Comparison of ENCODE assay signal across 27 cellular contexts in the genomic region with DNA sequence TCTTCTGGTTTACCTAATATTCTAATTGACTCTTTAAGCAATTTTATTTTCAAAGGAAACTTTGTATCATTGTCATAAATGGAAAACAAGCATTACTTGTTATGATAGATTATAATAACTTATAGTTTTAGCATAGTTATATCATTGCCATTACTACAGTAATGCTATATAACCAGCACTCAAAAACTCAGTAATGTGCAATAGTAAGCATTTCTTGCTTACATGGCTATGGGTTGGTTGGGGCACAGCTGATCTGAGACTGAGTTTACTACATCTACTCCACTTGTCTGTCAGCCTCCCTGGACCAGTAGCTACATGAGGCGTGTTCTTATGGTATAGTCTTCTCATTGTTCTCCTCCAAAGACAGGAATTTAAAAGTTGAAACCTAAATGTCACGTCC.
"Had no signal": no experiment of that assay in that cellular context is flagged by ENCODE, and none has a peak within 500 bp of the region (broad histone marks: within the 10 kb centered on the region; RNA-seq: fewer than 3 reads in every experiment).

No MANE protein-coding gene starts in this region.

- ATAC-seq: stimulated activated effector memory CD8-positive, alpha-beta T cell treated with anti-CD3 and anti-CD28 coated beads, Interleukin-12 subunit alpha, Interleukin-12 subunit beta, amount 100 ng/mL, for 72 hours; stimulated activated memory B cell treated with anti-CD40 and anti-IgM and Interleukin-4, amounts not matched to agents 10 μg/mL and 1 μg/mL and 100 μg/mL, for 72 hours; stimulated activated naive B cell treated with anti-CD40 and anti-IgM and Interleukin-4, amounts not matched to agents 10 μg/mL and 1 μg/mL and 100 μg/mL, for 72 hours; stimulated activated naive CD8-positive, alpha-beta T cell treated with anti-CD3 and anti-CD28 coated beads, Interleukin-15, amount 100 ng/mL, for 72 hours; stimulated activated naive CD8-positive, alpha-beta T cell treated with anti-CD3 and anti-CD28 coated beads, Interleukin-15, Interleukin-2, amounts not matched to agents 100 U/mL and 50 U/mL, for 24 hours; upper lobe of right lung had no signal

- H3K36me3 ChIP-seq: stomach, suprapubic skin, thoracic aorta, thyroid gland, tibial artery, tibial nerve, transverse colon, upper lobe of left lung, upper lobe of right lung, uterus, vagina had no signal

- H3K4me1 ChIP-seq: stomach, suprapubic skin, testis, thyroid gland, tibial artery, tibial nerve, transverse colon, upper lobe of left lung, upper lobe of right lung, uterus, vagina had no signal

- H3K27ac ChIP-seq: stomach, suprapubic skin, testis, thoracic aorta, thyroid gland, tibial artery, tibial nerve, transverse colon, upper lobe of left lung, upper lobe of right lung, uterus, vagina had no signal

- H3K9me3 ChIP-seq: suprapubic skin, testis, thoracic aorta, thyroid gland, transverse colon, upper lobe of left lung, upper lobe of right lung, uterus, vagina had no signal

- DNase-seq: stimulated activated CD4-positive, alpha-beta T cell treated with anti-CD3 and anti-CD28 coated beads, Interleukin-2, amount 100 ng/mL, for 48 hours; stimulated activated CD4-positive, alpha-beta T cell treated with anti-CD3 and anti-CD28 coated beads, Interleukin-4, amount 100 ng/mL, for 1 hour; stimulated activated CD4-positive, alpha-beta T cell treated with anti-CD3 and anti-CD28 coated beads, Interleukin-4, amount 100 ng/mL, for 24 hours; stimulated activated CD4-positive, alpha-beta T cell treated with anti-CD3 and anti-CD28 coated beads, Interleukin-4, amount 100 ng/mL, for 4 hours; stimulated activated CD8-positive, alpha-beta memory T cell treated with anti-CD3 and anti-CD28 coated beads, Interleukin-4, amount 100 ng/mL, for 48 hours; stimulated activated naive B cell treated with anti-CD40 and anti-IgM and Interleukin-4, amounts not matched to agents 10 μg/mL and 1 μg/mL and 100 μg/mL, for 72 hours; stimulated activated naive CD4-positive, alpha-beta T cell; stimulated activated naive CD4-positive, alpha-beta T cell treated with Interleukin-2 at 50 U/mL for 16 hours; stimulated activated naive CD8-positive, alpha-beta T cell treated with anti-CD3 and anti-CD28 coated beads, Interleukin-15, amount 100 ng/mL, for 72 hours; stimulated activated naive CD8-positive, alpha-beta T cell treated with anti-CD3 and anti-CD28 coated beads, Interleukin-15, Interleukin-2, amounts not matched to agents 100 U/mL and 50 U/mL, for 24 hours; stomach; substantia nigra; testis; thyroid gland; tibial artery; transverse colon; trophoblast cell; upper lobe of left lung; upper lobe of right lung; uterus had no signal

- H3K4me3 ChIP-seq: stomach, suprapubic skin, testis, thoracic aorta, thyroid gland, tibial artery, tibial nerve, transverse colon, upper lobe of left lung, upper lobe of right lung, uterus, vagina had no signal

- H3K27me3 ChIP-seq: stomach, suprapubic skin, testis, thyroid gland, tibial artery, tibial nerve, transverse colon, upper lobe of left lung, upper lobe of right lung, uterus, vagina had no signal

- FAIRE-seq: urothelium cell line had no signal
